In genomic region chr1:231604276-231604621, GRCh38 we compare ENCODE assay signal across 11 cellular contexts. TPM values are rescaled to one million over a fixed set of nuclear protein-coding genes. Genes with fewer than 3 reads are reported as not detected.
DNase-seq lines count a peak whose midpoint lies in the region; ATAC-seq and TF ChIP-seq lines count a peak whose summit lies in the region.
"Had no signal": no experiment of that assay in that cellular context is flagged by ENCODE, and none has a peak within 500 bp of the region (broad histone marks: within the 10 kb centered on the region; RNA-seq: fewer than 3 reads in every experiment).

No MANE protein-coding gene starts in this region.

- H3K4me3 ChIP-seq in mammary epithelial cell (replicated peaks in 1 of 3; ENCODE audit: insufficient read depth in 1 of 3, low read depth in 2 of 3, low read length in 3 of 3), result no peak overlapping the region
- H3K4me3 ChIP-seq in RWPE2 (ENCODE audit: severe bottlenecking), result no peak overlapping the region
- peak overlapping the region in 3 of 4 donors; percentile 39 to 68 (median 48) for H3K4me3 ChIP-seq in esophagus squamous epithelium
- H3K4me3 ChIP-seq in gastroesophageal sphincter, result no peak overlapping the region

- in situ Hi-C loops in mammary epithelial cell (cut with MboI; ENCODE audit: low sequenced_read_pairs in 2 of 2), result loop anchor here in 1 of 2 donors (5.0 to 25.0 kb wide), 2 partner anchors 247 to 367 kb away; partner anchors contain the start of gene GNPAT

- POLR2A ChIA-PET in MCF 10A (lab: Yijun Ruan, JAX), result no interaction called here

- peaks cover 26% of the 10 kb centered on the region for H3K27me3 Mint-ChIP-seq in MCF 10A (ENCODE audit: insufficient read depth, unreplicated experiment)
- peaks cover 13% of the 10 kb centered on the region for H3K27me3 Mint-ChIP-seq in type B pancreatic cell
- peaks cover 12% of the 10 kb centered on the region for H3K27me3 Mint-ChIP-seq in activated T-helper 1 cell treated with anti-CD3 and anti-CD28 coated beads, Interleukin-12 subunit alpha, Interleukin-12 subunit beta, Interleukin-2, Interleukin-4 antibody, amounts not matched to agents 30 ng/mL and 10 ng/mL and 1 ng/mL, durations not matched to agents 14 hours and 24 hours and 36 hours (ENCODE audit: insufficient read depth)

- no peak overlapping the region for H3K27ac ChIP-seq in mammary epithelial cell (ENCODE audit: insufficient read depth, low read depth, low read length)
- no peak overlapping the region for H3K27ac ChIP-seq in RWPE2 (ENCODE audit: poor library complexity, severe bottlenecking)
- no peak overlapping the region for H3K27ac ChIP-seq in esophagus squamous epithelium
- H3K27ac ChIP-seq in gastroesophageal sphincter, result no peak overlapping the region
- H3K27ac ChIP-seq: pancreas had no signal

- WGBS in mammary epithelial cell (ENCODE audit: low coverage, missing lambda C conversion rate), result 71% methylated on average over 2 of the region's 2 CpGs
- WGBS in esophagus squamous epithelium, 2 donors, result 65 to 69% methylated on average over 2 of the region's 2 CpGs
- 69 to 73% methylated on average over 2 of the region's 2 CpGs for WGBS in gastroesophageal sphincter (ENCODE audit: low coverage in 1 of 2), 2 donors

- dilution Hi-C loops in mammary epithelial cell (cut with HindIII; ENCODE audit: low sequenced_read_pairs), result loop anchor here (25.0 kb wide), 1 partner anchor 242 kb away; no protein-coding TSS in a partner anchor

- no peaks in the 10 kb centered on the region for H3K79me2 ChIP-seq in mammary epithelial cell (ENCODE audit: insufficient read depth, low read length)

- H4K20me1 ChIP-seq in mammary epithelial cell (ENCODE audit: insufficient read depth, low read length), result no peaks in the 10 kb centered on the region

- TF ChIP-seq CTCF in MCF 10A (IDR thresholded peaks at IDR 0.05; ENCODE audit: unreplicated experiment), result no peak
- TF ChIP-seq CTCF in mammary epithelial cell (conservative IDR thresholded peaks at IDR 0.05 in 1 of 2, IDR thresholded peaks at IDR 0.05 in 1 of 2; ENCODE audit: extremely low read depth in 1 of 2, insufficient read depth in 1 of 2, low read depth in 1 of 2, low read length in 2 of 2), result no peak
- TF ChIP-seq CTCF in RWPE2 (IDR thresholded peaks at IDR 0.05; ENCODE audit: poor library complexity, severe bottlenecking), result peak; percentile 39
- TF ChIP-seq CTCF in esophagus squamous epithelium (IDR thresholded peaks at IDR 0.05), result no peak
- peak; percentile 37 for TF ChIP-seq CTCF in type B pancreatic cell (conservative IDR thresholded peaks at IDR 0.05)
- TF ChIP-seq CTCF in gastroesophageal sphincter (IDR thresholded peaks at IDR 0.05), result no peak

- H2AFZ ChIP-seq in mammary epithelial cell (ENCODE audit: low read depth, low read length), result no peak overlapping the region

- H3K4me1 ChIP-seq in mammary epithelial cell (ENCODE audit: insufficient read depth, low read length), result peaks cover 6% of the 10 kb centered on the region
- H3K4me1 ChIP-seq in RWPE2 (ENCODE audit: insufficient read depth, poor library complexity, severe bottlenecking), result no peaks in the 10 kb centered on the region
- peaks cover 0 to 33% (median 5%) of the 10 kb centered on the region in 3 donors for H3K4me1 ChIP-seq in esophagus squamous epithelium
- H3K4me1 ChIP-seq in gastroesophageal sphincter, result peaks cover 0 to 35% (median 3%) of the 10 kb centered on the region in 3 donors

- H3K4me1 Mint-ChIP-seq in MCF 10A (ENCODE audit: insufficient read depth, unreplicated experiment), result peaks cover 12% of the 10 kb centered on the region
- H3K4me1 Mint-ChIP-seq in type B pancreatic cell (ENCODE audit: unreplicated experiment), result peaks cover 9% of the 10 kb centered on the region
- peaks cover 14% of the 10 kb centered on the region for H3K4me1 Mint-ChIP-seq in activated T-helper 1 cell treated with anti-CD3 and anti-CD28 coated beads, Interleukin-12 subunit alpha, Interleukin-12 subunit beta, Interleukin-2, Interleukin-4 antibody, amounts not matched to agents 30 ng/mL and 10 ng/mL and 1 ng/mL, durations not matched to agents 14 hours and 24 hours and 36 hours (ENCODE audit: low read depth)

- ATAC-seq in RWPE2 (ENCODE audit: low read depth) (no peak), gastroesophageal sphincter (no peak)

- H3K4me3 Mint-ChIP-seq in MCF 10A (ENCODE audit: unreplicated experiment), result peak overlapping the region; percentile 84
- no peak overlapping the region for H3K4me3 Mint-ChIP-seq in type B pancreatic cell
- no peak overlapping the region for H3K4me3 Mint-ChIP-seq in activated T-helper 1 cell treated with anti-CD3 and anti-CD28 coated beads, Interleukin-12 subunit alpha, Interleukin-12 subunit beta, Interleukin-2, Interleukin-4 antibody, amounts not matched to agents 30 ng/mL and 10 ng/mL and 1 ng/mL, durations not matched to agents 14 hours and 24 hours and 36 hours

- H3K9me3 Mint-ChIP-seq in MCF 10A (ENCODE audit: unreplicated experiment) (no peaks in the 10 kb centered on the region), type B pancreatic cell (no peaks in the 10 kb centered on the region)
- no peaks in the 10 kb centered on the region for H3K9me3 Mint-ChIP-seq in activated T-helper 1 cell treated with anti-CD3 and anti-CD28 coated beads, Interleukin-12 subunit alpha, Interleukin-12 subunit beta, Interleukin-2, Interleukin-4 antibody, amounts not matched to agents 30 ng/mL and 10 ng/mL and 1 ng/mL, durations not matched to agents 14 hours and 24 hours and 36 hours

- CTCF ChIA-PET in MCF 10A (lab: Yijun Ruan, JAX) (interaction anchor here (0.6 to 10.5 kb wide), 5 partner anchors 15 to 733 kb away, joined by 3 to 87 read pairs (median 4); no protein-coding TSS in a partner anchor), mammary epithelial cell (lab: Charles Lee; ENCODE audit: low non-redundant PET) (no interaction called here)

- H3K36me3 ChIP-seq in mammary epithelial cell (ENCODE audit: insufficient read depth, low read length) (no peaks in the 10 kb centered on the region), RWPE2 (ENCODE audit: low read depth) (no peaks in the 10 kb centered on the region), esophagus squamous epithelium (no peaks in the 10 kb centered on the region), gastroesophageal sphincter (no peaks in the 10 kb centered on the region)
- H3K36me3 ChIP-seq: pancreas, spleen, tibial nerve had no signal

- H3K27me3 ChIP-seq in mammary epithelial cell (ENCODE audit: insufficient read depth, low read length) (no peaks in the 10 kb centered on the region), RWPE2 (ENCODE audit: insufficient read depth, poor library complexity, severe bottlenecking) (no peaks in the 10 kb centered on the region), esophagus squamous epithelium (peaks cover 0 to 9% (median 0%) of the 10 kb centered on the region in 4 donors), gastroesophageal sphincter (no peaks in the 10 kb centered on the region)
- H3K27me3 ChIP-seq: pancreas, spleen, tibial nerve had no signal

- H3K9me3 ChIP-seq in mammary epithelial cell (replicated peaks; ENCODE audit: insufficient read depth, low read length) (no peaks in the 10 kb centered on the region), RWPE2 (ENCODE audit: severe bottlenecking) (no peaks in the 10 kb centered on the region), esophagus squamous epithelium (peaks cover 0 to 6% (median 0%) of the 10 kb centered on the region in 3 donors), gastroesophageal sphincter (peaks cover 0 to 4% (median 0%) of the 10 kb centered on the region in 3 donors)
- H3K9me3 ChIP-seq: pancreas, spleen, tibial nerve had no signal

- DNase-seq in MCF 10A (ENCODE audit: unreplicated experiment) (no peak), mammary epithelial cell (no peak), RWPE2 (ENCODE audit: low spot score) (no peak), esophagus squamous epithelium (lab: John Stamatoyannopoulos, UW) (no peak), type B pancreatic cell (ENCODE audit: extremely low spot score, unreplicated experiment) (no peak), H4 (ENCODE audit: low spot score) (no peak)
- no peak for DNase-seq in activated T-helper 1 cell treated with anti-CD3 and anti-CD28 coated beads, Interleukin-12 subunit alpha, Interleukin-12 subunit beta, Interleukin-2, Interleukin-4 antibody, amounts not matched to agents 30 ng/mL and 10 ng/mL and 1 ng/mL, durations not matched to agents 14 hours and 24 hours and 36 hours (ENCODE audit: low spot score)
- DNase-seq: spleen had no signal

- no peak for TF ChIP-seq EP300 in gastroesophageal sphincter (IDR thresholded peaks at IDR 0.05)

- TF ChIP-seq POLR2A in esophagus squamous epithelium (IDR thresholded peaks at IDR 0.05) (no peak), gastroesophageal sphincter (IDR thresholded peaks at IDR 0.05) (no peak)

- H3K36me3 Mint-ChIP-seq in MCF 10A (ENCODE audit: insufficient read depth, unreplicated experiment) (no peaks in the 10 kb centered on the region), type B pancreatic cell (no peaks in the 10 kb centered on the region)
- H3K36me3 Mint-ChIP-seq in activated T-helper 1 cell treated with anti-CD3 and anti-CD28 coated beads, Interleukin-12 subunit alpha, Interleukin-12 subunit beta, Interleukin-2, Interleukin-4 antibody, amounts not matched to agents 30 ng/mL and 10 ng/mL and 1 ng/mL, durations not matched to agents 14 hours and 24 hours and 36 hours (ENCODE audit: low read depth), result no peaks in the 10 kb centered on the region

- no peak overlapping the region for H3K4me2 ChIP-seq in mammary epithelial cell (ENCODE audit: insufficient read depth, low read depth, low read length)

- H3K9ac ChIP-seq in mammary epithelial cell (ENCODE audit: insufficient read depth, low read length), result no peak overlapping the region

- BruUV-seq in MCF 10A (replicated peaks; lab: Mats Ljungman, UMichigan), result no TSS peak
- no TSS peak for BruUV-seq in mammary epithelial cell (replicated peaks; lab: Mats Ljungman, UMichigan)

- H3K27ac Mint-ChIP-seq in MCF 10A (ENCODE audit: low read depth, unreplicated experiment) (peak overlapping the region; percentile 66), type B pancreatic cell (no peak overlapping the region)
- no peak overlapping the region for H3K27ac Mint-ChIP-seq in activated T-helper 1 cell treated with anti-CD3 and anti-CD28 coated beads, Interleukin-12 subunit alpha, Interleukin-12 subunit beta, Interleukin-2, Interleukin-4 antibody, amounts not matched to agents 30 ng/mL and 10 ng/mL and 1 ng/mL, durations not matched to agents 14 hours and 24 hours and 36 hours

- intact Hi-C loops in MCF 10A (cut with micrococcal nuclease), result loop anchor here (1.0 to 5.0 kb wide), 5 partner anchors 247 to 972 kb away; no protein-coding TSS in a partner anchor
- intact Hi-C loops in mammary epithelial cell (cut with micrococcal nuclease), result loop anchor here (5.0 to 10.0 kb wide), 3 partner anchors 201 to 687 kb away; partner anchors contain the start of gene GNPAT
- intact Hi-C loops in esophagus squamous epithelium (cut with DNase I), result no loop called here
- intact Hi-C loops in activated T-helper 1 cell treated with anti-CD3 and anti-CD28 coated beads, Interleukin-12 subunit alpha, Interleukin-12 subunit beta, Interleukin-2, Interleukin-4 antibody, amounts not matched to agents 30 ng/mL and 10 ng/mL and 1 ng/mL, durations not matched to agents 14 hours and 24 hours and 36 hours (cut with micrococcal nuclease), result loop anchor here (1.0 to 5.0 kb wide), 6 partner anchors 52 to 687 kb away; partner anchors contain the start of genes EXOC8 and GNPAT

RNA-seq across cellular contexts. Expression of gene DISC1, which starts 22.3 kb away (rescaled TPM):
- total RNA-seq in MCF 10A (2022) (1.7 and 2.1 TPM in 2 replicates), mammary epithelial cell (under 1 TPM; 0.09 to 0.17 TPM), esophagus squamous epithelium (10 to 100 TPM in 1 of 4 donors, 1 to 10 TPM in 3; 3.3 to 11.4 (median 4.2) TPM), type B pancreatic cell (ENCODE audit: low replicate concordance) (1.2 and 4.7 TPM in 2 replicates), gastroesophageal sphincter (1 to 10 TPM; 4.4 to 9.8 (median 6.8) TPM)
- 0.06 TPM for polyA plus RNA-seq in mammary epithelial cell
- not detected for polyA minus RNA-seq in mammary epithelial cell
- total RNA-seq in activated T-helper 1 cell treated with anti-CD3 and anti-CD28 coated beads, Interleukin-12 subunit alpha, Interleukin-12 subunit beta, Interleukin-2, Interleukin-4 antibody, amounts not matched to agents 30 ng/mL and 10 ng/mL and 1 ng/mL, durations not matched to agents 14 hours and 24 hours and 36 hours, result 3.3 and 3.4 TPM in 2 replicates
- total RNA-seq in H4 (2014; rRNA removed; shearing (Covaris generic)), result 3.4 and 3.8 TPM in 2 replicates

Comparison
In these comparisons a context has a peak if more than half of its experiments do, and no peak if none do; other contexts are left out.
1. CTCF ChIP-seq: peak in RWPE2 (single experiment) and type B pancreatic cell (single experiment); none in MCF 10A (single experiment), mammary epithelial cell (0 of 2), esophagus squamous epithelium (0 of 6) and gastroesophageal sphincter (0 of 4).
2. H3K4me3 ChIP-seq: peak in esophagus squamous epithelium (3 of 4); none in mammary epithelial cell (0 of 3), RWPE2 (single experiment) and gastroesophageal sphincter (0 of 2).